In genomic region chr2:11446733-11447248, GRCh38 we compare ENCODE assay signal across 8 cellular contexts. TPM values are rescaled to one million over a fixed set of nuclear protein-coding genes. Genes with fewer than 3 reads are reported as not detected.
A peak's percentile ranks its signal among the peaks of the same experiment; 100 is the strongest.
DNase-seq lines count a peak whose midpoint lies in the region; ATAC-seq and TF ChIP-seq lines count a peak whose summit lies in the region.

No MANE protein-coding gene starts in this region.

- H3K4me1 ChIP-seq in left lung = no peaks in the 10 kb centered on the region

- intact Hi-C loops in left lung (cut with DNase I) = no loop called here

- peak; percentile 70 for DNase-seq in activated effector memory CD4-positive, alpha-beta T cell treated with anti-CD3 and anti-CD28 coated beads, Interleukin-2, amount 50 U/mL, for 16 hours
- no peak for DNase-seq in activated effector memory CD4-positive, alpha-beta T cell treated with Interleukin-2 at 50 U/mL for 16 hours
- peak; percentile 74 for DNase-seq in NAMALWA (ENCODE audit: low spot score)
- DNase-seq in coronary artery (ENCODE audit: low spot score) = no peak
- no peak for DNase-seq in left lung
- peak; percentile 10 for DNase-seq in stimulated activated CD8-positive, alpha-beta memory T cell treated with anti-CD3 and anti-CD28 coated beads, Interleukin-12 subunit alpha, Interleukin-12 subunit beta, amount 100 ng/mL, for 1 hour (ENCODE audit: low read depth)

- ATAC-seq in left lung (peak; percentile 85), HG03025 (IDR thresholded peaks at IDR 0.05; ENCODE audit: low FRiP score, unreplicated experiment) (no peak)

- no peak overlapping the region for H3K4me3 ChIP-seq in coronary artery
- H3K4me3 ChIP-seq in left lung = no peak overlapping the region

- no peaks in the 10 kb centered on the region for H3K27me3 ChIP-seq in left lung

- H3K9me3 ChIP-seq in left lung = peaks cover 0 to 6% of the 10 kb centered on the region in 2 donors

- H3K27ac ChIP-seq in VCaP (no peak overlapping the region), coronary artery (no peak overlapping the region), left lung (no peak overlapping the region)

- H3K36me3 ChIP-seq in left lung = peaks cover 0 to 92% of the 10 kb centered on the region in 2 donors

- TF ChIP-seq CTCF in VCaP (conservative IDR thresholded peaks at IDR 0.05) (peak; percentile 89), coronary artery (IDR thresholded peaks at IDR 0.05) (peak; percentile 88), left lung (IDR thresholded peaks at IDR 0.05) (peak; percentile 71 to 73)

RNA-seq across cellular contexts. Expression of gene E2F6, which starts 19.2 kb away (rescaled TPM):
- 10 to 100 TPM in 1 of 2 donors, 1 to 10 TPM in 1; 8.7 to 15.4 TPM for total RNA-seq in left lung

Comparison
In these comparisons a context has a peak if more than half of its experiments do, and no peak if none do; other contexts are left out.
1. DNase-seq: peak in activated effector memory CD4-positive, alpha-beta T cell treated with anti-CD3 and anti-CD28 coated beads, Interleukin-2, amount 50 U/mL, for 16 hours (single experiment), NAMALWA (single experiment) and stimulated activated CD8-positive, alpha-beta memory T cell treated with anti-CD3 and anti-CD28 coated beads, Interleukin-12 subunit alpha, Interleukin-12 subunit beta, amount 100 ng/mL, for 1 hour (single experiment); none in activated effector memory CD4-positive, alpha-beta T cell treated with Interleukin-2 at 50 U/mL for 16 hours (single experiment), coronary artery (single experiment) and left lung (0 of 2).
2. Peak in every context shown above with its lines, with median percentiles within 50 percentile points of each other: CTCF ChIP-seq.